ENCODE assay signal across 17 cellular contexts in genomic region chr9:24479696-24480095, GRCh38.
"Had no signal": no experiment of that assay in that cellular context is flagged by ENCODE, and none has a peak within 500 bp of the region (broad histone marks: within the 10 kb centered on the region; RNA-seq: fewer than 3 reads in every experiment).

No MANE protein-coding gene starts in this region.

- H3K36me3 ChIP-seq: brain microvascular endothelial cell, colonic mucosa, left ventricle myocardium inferior, thyroid gland had no signal

- DNase-seq: activated CD4-positive, alpha-beta T cell treated with anti-CD3 and anti-CD28 coated beads, Interleukin-2, amount 10 ng/mL, durations not matched to agents 24 days and 14 days; activated CD8-positive, alpha-beta T cell treated with anti-CD3 and anti-CD28 coated beads for 36 hours; activated naive CD4-positive, alpha-beta T cell treated with anti-CD3 and anti-CD28 coated beads for 36 hours; activated T-cell treated with anti-CD3 and anti-CD28 coated beads, Interleukin-2, amount 50 U/mL, for 24 hours; anterior cingulate cortex; brain microvascular endothelial cell; central memory CD4-positive, alpha-beta T cell; colonic mucosa; foreskin melanocyte; kidney; left ventricle myocardium inferior; mucosa of descending colon; naive thymus-derived CD4-positive, alpha-beta T cell; stimulated activated naive B cell treated with anti-CD40 and anti-IgM and Interleukin-4, amounts not matched to agents 10 μg/mL and 1 μg/mL and 100 μg/mL, for 72 hours; T-helper 1 cell; T-helper 9 cell; thyroid gland had no signal

- H3K4me3 ChIP-seq: colonic mucosa, left ventricle myocardium inferior, mucosa of descending colon, thyroid gland had no signal

- H3K4me1 ChIP-seq: colonic mucosa, left ventricle myocardium inferior, thyroid gland had no signal

- H3K27ac ChIP-seq: brain microvascular endothelial cell, colonic mucosa, left ventricle myocardium inferior, thyroid gland had no signal

- FAIRE-seq: kidney had no signal

- H3K27me3 ChIP-seq: brain microvascular endothelial cell, colonic mucosa, thyroid gland had no signal

- H3K9me3 ChIP-seq: colonic mucosa, left ventricle myocardium inferior, mucosa of descending colon, thyroid gland had no signal
